12 cellular contexts compared by ENCODE assay signal in genomic region chr22:38943882-38944281, GRCh38.
"Had no signal": no experiment of that assay in that cellular context is flagged by ENCODE, and none has a peak within 500 bp of the region (broad histone marks: within the 10 kb centered on the region; RNA-seq: fewer than 3 reads in every experiment).

No MANE protein-coding gene starts in this region.

- H3K27ac Mint-ChIP-seq: activated CD4-positive, alpha-beta memory T cell treated with anti-CD3 and anti-CD28 coated beads for 36 hours; activated naive CD4-positive, alpha-beta T cell treated with anti-CD3 and anti-CD28 coated beads for 36 hours; mesothelial cell of epicardium had no signal

- H3K36me3 Mint-ChIP-seq: activated CD4-positive, alpha-beta memory T cell treated with anti-CD3 and anti-CD28 coated beads for 36 hours; mesothelial cell of epicardium had no signal

- H3K9me3 Mint-ChIP-seq: activated CD4-positive, alpha-beta memory T cell treated with anti-CD3 and anti-CD28 coated beads for 36 hours; activated naive CD4-positive, alpha-beta T cell treated with anti-CD3 and anti-CD28 coated beads for 36 hours; activated naive CD8-positive, alpha-beta T cell treated with anti-CD3 and anti-CD28 coated beads, Interleukin-2, amount 50 U/mL, for 24 hours; mesothelial cell of epicardium; neural crest cell had no signal

- DNase-seq: activated CD4-positive, alpha-beta memory T cell treated with anti-CD3 and anti-CD28 coated beads for 36 hours; activated CD4-positive, CD25-positive, alpha-beta regulatory T cell treated with anti-CD3 and anti-CD28 coated beads, Interleukin-2, amount 50 U/mL, for 72 hours; activated CD8-positive, alpha-beta memory T cell treated with anti-CD3 and anti-CD28 coated beads, Interleukin-2, amount 50 U/mL, for 4 hours; activated naive CD4-positive, alpha-beta T cell treated with anti-CD3 and anti-CD28 coated beads for 36 hours; activated naive CD8-positive, alpha-beta T cell treated with anti-CD3 and anti-CD28 coated beads, Interleukin-2, amount 50 U/mL, for 24 hours; brain microvascular endothelial cell; erythroblast; foreskin melanocyte; T-helper 17 cell had no signal

- ATAC-seq: activated naive CD8-positive, alpha-beta T cell treated with anti-CD3 and anti-CD28 coated beads, Interleukin-2, amount 50 U/mL, for 24 hours; left lung; T-helper 17 cell had no signal

- H3K4me3 Mint-ChIP-seq: activated CD4-positive, alpha-beta memory T cell treated with anti-CD3 and anti-CD28 coated beads for 36 hours; activated naive CD4-positive, alpha-beta T cell treated with anti-CD3 and anti-CD28 coated beads for 36 hours; activated naive CD8-positive, alpha-beta T cell treated with anti-CD3 and anti-CD28 coated beads, Interleukin-2, amount 50 U/mL, for 24 hours; mesothelial cell of epicardium; neural crest cell; T-helper 17 cell had no signal
